9 cellular contexts compared by ENCODE assay signal in the genomic region with DNA sequence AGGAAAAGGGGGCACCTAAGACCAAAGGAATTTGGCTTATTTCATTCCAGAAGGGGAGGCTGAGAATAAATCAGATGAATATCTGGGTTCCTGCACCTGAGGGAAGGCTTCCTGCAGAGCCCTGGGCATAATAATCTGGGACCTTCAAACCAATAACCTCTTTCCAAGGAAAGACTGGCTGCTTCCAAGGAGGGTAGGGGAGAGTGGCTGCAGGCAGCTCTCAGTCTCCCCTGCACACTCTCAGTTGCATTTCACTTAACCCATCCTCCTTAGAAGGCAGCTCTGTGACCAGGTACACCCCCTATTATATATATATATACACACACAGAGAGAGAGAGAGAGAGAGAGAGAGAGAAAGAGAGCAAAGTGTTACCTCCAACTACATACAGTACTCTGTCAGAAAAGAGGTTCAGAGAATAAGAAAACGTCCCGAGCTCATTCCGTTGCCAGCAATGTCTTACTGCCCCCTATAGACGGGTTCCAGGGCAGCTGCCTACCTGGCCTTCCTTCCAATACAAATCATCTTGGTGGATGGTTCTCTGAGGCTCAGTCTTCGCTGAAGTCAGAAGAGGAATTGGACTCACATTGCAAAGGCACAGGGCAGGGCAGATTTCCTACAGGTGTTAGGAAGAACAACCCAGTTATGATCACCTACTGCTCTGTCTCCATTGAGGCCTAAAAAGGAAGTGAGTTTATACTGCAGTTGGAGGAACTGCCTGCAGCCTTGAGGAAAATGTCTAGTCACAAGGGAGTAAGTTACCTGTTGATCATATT. TPM values are rescaled to one million over a fixed set of nuclear protein-coding genes. Genes with fewer than 3 reads are reported as not detected.
DNase-seq lines count a peak whose midpoint lies in the region; ATAC-seq, FAIRE-seq and TF ChIP-seq lines count a peak whose summit lies in the region.
"Had no signal": no experiment of that assay in that cellular context is flagged by ENCODE, and none has a peak within 500 bp of the region (broad histone marks: within the 10 kb centered on the region; RNA-seq: fewer than 3 reads in every experiment).

No MANE protein-coding gene starts in this region.

- H3K9me3 ChIP-seq in BLaER1, result no peaks in the 10 kb centered on the region
- H3K9me3 ChIP-seq: pancreas had no signal

- ATAC-seq in HG02623 (IDR thresholded peaks at IDR 0.05; ENCODE audit: unreplicated experiment), result no peak

- peak; percentile 79 for DNase-seq in NCI-H82 (lab: John Stamatoyannopoulos, UW)
- peak; percentile 35 for DNase-seq in bronchial epithelial cell (ENCODE audit: low read depth)
- peak; percentile 61 to 64 for DNase-seq in lung microvascular endothelial cell (ENCODE audit: low read depth in 2 of 2)
- DNase-seq in NCI-H2029 (lab: John Stamatoyannopoulos, UW), result no peak
- DNase-seq in activated CD4-positive, CD25-positive, alpha-beta regulatory T cell treated with anti-CD3 and anti-CD28 coated beads, Interleukin-2, amount 50 U/mL, for 72 hours, result no peak
- DNase-seq: pancreas had no signal

- peaks cover 64% of the 10 kb centered on the region for H3K4me1 ChIP-seq in BLaER1
- H3K4me1 ChIP-seq: pancreas had no signal

- H3K9ac ChIP-seq in BLaER1, result peak overlapping the region; percentile 61

- H3K27me3 ChIP-seq in BLaER1 (no peaks in the 10 kb centered on the region), bronchial epithelial cell (ENCODE audit: control insufficient read depth, insufficient read depth, low read length) (no peaks in the 10 kb centered on the region)
- H3K27me3 ChIP-seq: pancreas had no signal

- no peaks in the 10 kb centered on the region for H4K20me1 ChIP-seq in BLaER1

- H3K27ac ChIP-seq in BLaER1, result peak overlapping the region; percentile 83
- H3K27ac ChIP-seq: pancreas had no signal

- TF ChIP-seq CTCF in GM12875 (IDR thresholded peaks at IDR 0.05; ENCODE audit: borderline replicate concordance, insufficient read depth, low read depth, low read length) (peak; percentile 72), bronchial epithelial cell (IDR thresholded peaks at IDR 0.05; ENCODE audit: insufficient read depth, low read length, severe bottlenecking) (peak; percentile 78)

- H3K4me2 ChIP-seq in BLaER1, result peak overlapping the region; percentile 82

- H3K36me3 ChIP-seq in BLaER1 (no peaks in the 10 kb centered on the region), bronchial epithelial cell (ENCODE audit: control insufficient read depth, insufficient read depth, low read length) (peaks cover 2% of the 10 kb centered on the region)
- H3K36me3 ChIP-seq: pancreas had no signal

- H3K4me3 ChIP-seq in BLaER1 (peak overlapping the region; percentile 43; the same call in 1 of the 2 replicates), GM12875 (ENCODE audit: low read depth, low read length) (no peak overlapping the region), bronchial epithelial cell (ENCODE audit: low read depth, low read length) (no peak overlapping the region)
- H3K4me3 ChIP-seq: pancreas had no signal

- no peak for FAIRE-seq in bronchial epithelial cell (lab: Jason Lieb, UNC)
- FAIRE-seq: pancreas had no signal

RNA-seq across cellular contexts. Expression of gene CAPN3, which starts 26.1 kb away (rescaled TPM):
- 2.1 and 3.2 TPM in 2 replicates for total RNA-seq in bronchial epithelial cell
- 0.22 and 0.60 TPM in 2 replicates for total RNA-seq in lung microvascular endothelial cell

Comparison
In these comparisons a context has a peak if more than half of its experiments do, and no peak if none do; other contexts are left out.
1. DNase-seq: peak in NCI-H82 (single experiment), bronchial epithelial cell (single experiment) and lung microvascular endothelial cell (2 of 2); none in NCI-H2029 (single experiment) and activated CD4-positive, CD25-positive, alpha-beta regulatory T cell treated with anti-CD3 and anti-CD28 coated beads, Interleukin-2, amount 50 U/mL, for 72 hours (single experiment).